18 cellular contexts compared by ENCODE assay signal in the genomic region with DNA sequence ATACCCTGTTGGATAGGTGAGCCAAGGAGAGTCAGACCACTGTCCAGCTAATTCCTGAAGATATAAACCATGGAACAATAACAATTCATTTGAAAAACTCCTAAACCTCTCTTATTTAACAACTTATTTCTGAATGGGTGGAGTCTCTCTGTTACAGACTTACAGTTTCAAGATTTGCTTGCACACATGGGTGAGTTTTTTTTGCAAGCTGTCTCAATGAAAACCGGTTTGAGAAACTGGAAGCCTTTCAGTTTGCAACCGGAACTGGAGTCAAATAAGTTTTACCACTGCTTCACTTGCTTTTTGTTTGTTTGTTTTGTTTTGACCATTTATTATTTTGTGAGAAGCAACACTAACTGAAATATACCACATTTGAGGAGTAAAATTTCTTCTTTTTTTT.
DNase-seq lines count a peak whose midpoint lies in the region; ATAC-seq and TF ChIP-seq lines count a peak whose summit lies in the region.
"Had no signal": no experiment of that assay in that cellular context is flagged by ENCODE, and none has a peak within 500 bp of the region (broad histone marks: within the 10 kb centered on the region; RNA-seq: fewer than 3 reads in every experiment).

No MANE protein-coding gene starts in this region.

- TF ChIP-seq CTCF in VCaP (conservative IDR thresholded peaks at IDR 0.05): no peak

- peak overlapping the region; percentile 88 for H3K27ac ChIP-seq in VCaP
- H3K27ac ChIP-seq: 22Rv1, BLaER1, C4-2B, GM23248 had no signal

- H3K27me3 Mint-ChIP-seq in activated CD4-positive, alpha-beta T cell treated with anti-CD3 and anti-CD28 coated beads, Interleukin-2, amount 10 ng/mL, durations not matched to agents 24 days and 14 days: no peaks in the 10 kb centered on the region
- H3K27me3 Mint-ChIP-seq: B cell; CD4-positive, CD25-positive, alpha-beta regulatory T cell had no signal

- H3K4me3 Mint-ChIP-seq in activated CD4-positive, alpha-beta T cell treated with anti-CD3 and anti-CD28 coated beads, Interleukin-2, amount 10 ng/mL, durations not matched to agents 24 days and 14 days: no peak overlapping the region
- H3K4me3 Mint-ChIP-seq: B cell; CD4-positive, CD25-positive, alpha-beta regulatory T cell; CD8-positive, alpha-beta T cell had no signal

- no peak overlapping the region for H3K27ac Mint-ChIP-seq in activated CD4-positive, alpha-beta T cell treated with anti-CD3 and anti-CD28 coated beads, Interleukin-2, amount 10 ng/mL, durations not matched to agents 24 days and 14 days
- H3K27ac Mint-ChIP-seq: B cell; CD8-positive, alpha-beta T cell had no signal

- no peaks in the 10 kb centered on the region for H3K9me3 Mint-ChIP-seq in activated CD4-positive, alpha-beta T cell treated with anti-CD3 and anti-CD28 coated beads, Interleukin-2, amount 10 ng/mL, durations not matched to agents 24 days and 14 days
- H3K9me3 Mint-ChIP-seq: CD8-positive, alpha-beta T cell had no signal

- ATAC-seq in GM18867 (IDR thresholded peaks at IDR 0.05; ENCODE audit: unreplicated experiment): peak; percentile 85
- peak; percentile 63 for ATAC-seq in GM19455 (IDR thresholded peaks at IDR 0.05; ENCODE audit: unreplicated experiment)
- peak; percentile 57 for ATAC-seq in HG03280 (IDR thresholded peaks at IDR 0.05; ENCODE audit: unreplicated experiment)
- no peak for ATAC-seq in GM18511 (IDR thresholded peaks at IDR 0.05; ENCODE audit: unreplicated experiment)
- ATAC-seq in GM21576 (IDR thresholded peaks at IDR 0.05; ENCODE audit: unreplicated experiment): no peak
- ATAC-seq in HG02938 (IDR thresholded peaks at IDR 0.05; ENCODE audit: unreplicated experiment): no peak
- ATAC-seq: CD8-positive, alpha-beta T cell had no signal

- intact Hi-C loops in activated CD4-positive, alpha-beta T cell treated with anti-CD3 and anti-CD28 coated beads, Interleukin-2, amount 10 ng/mL, durations not matched to agents 24 days and 14 days (cut with micrococcal nuclease): loop anchor here (5.0 kb wide), 1 partner anchor 549 kb away; no protein-coding TSS in a partner anchor

- DNase-seq in activated CD4-positive, alpha-beta T cell treated with anti-CD3 and anti-CD28 coated beads, Interleukin-2, amount 10 ng/mL, durations not matched to agents 24 days and 14 days: no peak
- DNase-seq: CD4-positive, CD25-positive, alpha-beta regulatory T cell; CD8-positive, alpha-beta T cell; DMS153; DND-41; HCEC 1CT had no signal

- no peaks in the 10 kb centered on the region for H3K36me3 Mint-ChIP-seq in activated CD4-positive, alpha-beta T cell treated with anti-CD3 and anti-CD28 coated beads, Interleukin-2, amount 10 ng/mL, durations not matched to agents 24 days and 14 days (ENCODE audit: low read depth)
- H3K36me3 Mint-ChIP-seq: CD4-positive, CD25-positive, alpha-beta regulatory T cell; CD8-positive, alpha-beta T cell had no signal

- H3K4me1 Mint-ChIP-seq in activated CD4-positive, alpha-beta T cell treated with anti-CD3 and anti-CD28 coated beads, Interleukin-2, amount 10 ng/mL, durations not matched to agents 24 days and 14 days: no peaks in the 10 kb centered on the region
- H3K4me1 Mint-ChIP-seq: B cell; CD4-positive, CD25-positive, alpha-beta regulatory T cell had no signal

Comparison
In these comparisons a context has a peak if more than half of its experiments do, and no peak if none do; other contexts are left out.
1. ATAC-seq: peak in GM18867 (single experiment), GM19455 (single experiment) and HG03280 (single experiment); none in GM18511 (single experiment), GM21576 (single experiment) and HG02938 (single experiment).